Comparison of ENCODE assay signal across 8 cellular contexts in the genomic region with DNA sequence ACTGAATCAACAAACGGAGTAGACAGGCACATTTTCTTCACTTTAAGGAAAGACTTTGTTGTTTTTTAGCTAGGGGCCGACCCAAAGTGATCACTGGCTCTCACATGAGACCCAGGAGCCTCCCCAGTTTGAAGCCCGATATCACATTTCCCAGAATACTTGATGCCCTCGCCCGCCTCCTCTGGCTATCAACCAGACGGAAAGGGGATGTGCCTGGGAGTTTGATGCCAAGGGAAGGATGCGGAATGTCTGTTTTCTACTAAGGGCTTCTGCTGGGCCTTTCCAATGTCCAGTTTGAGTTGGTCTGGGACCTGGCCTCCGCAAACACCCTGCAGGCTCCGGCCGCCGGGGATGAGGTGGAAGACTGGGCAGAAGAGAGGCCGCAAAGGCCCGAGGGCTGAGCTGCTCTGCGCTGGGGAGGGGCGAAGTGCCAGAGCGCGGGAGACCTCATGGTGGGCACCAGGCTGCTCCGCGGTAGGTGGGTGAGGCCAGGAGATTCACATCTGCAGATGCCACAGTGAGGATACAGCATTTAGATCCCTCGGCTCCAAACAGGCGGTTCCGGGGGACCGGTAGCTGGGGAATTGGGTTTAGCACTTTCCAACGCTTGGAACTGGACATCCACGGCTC. TPM values are rescaled to one million over a fixed set of nuclear protein-coding genes. Genes with fewer than 3 reads are reported as not detected.
DNase-seq lines count a peak whose midpoint lies in the region; ATAC-seq, FAIRE-seq and TF ChIP-seq lines count a peak whose summit lies in the region.

No MANE protein-coding gene starts in this region.

- POLR2A ChIA-PET in A673 (lab: Charles Lee; ENCODE audit: low non-redundant PET) = no interaction called here

- no peaks in the 10 kb centered on the region for H4K20me1 ChIP-seq in GM23248 (ENCODE audit: insufficient read depth)

- FAIRE-seq in GM19239 (lab: Jason Lieb, UNC) = no peak

- in situ Hi-C loops in GM23248 (cut with MboI) = no loop called here

- WGBS in GM23248 (ENCODE audit: low coverage in 1 of 2, low lambda C conversion rate in 2 of 2, missing lambda C conversion rate in 2 of 2), 2 experiments = 25 to 32% methylated on average over 24 of the region's 25 CpGs
- 25% methylated on average over 25 of the region's 25 CpGs for WGBS in prostate gland

- no peaks in the 10 kb centered on the region for H3K27me3 ChIP-seq in A673 (replicated peaks; ENCODE audit: insufficient read depth, low read depth, low read length, poor library complexity)
- H3K27me3 ChIP-seq in GM23248 (replicated peaks; ENCODE audit: insufficient read depth) = no peaks in the 10 kb centered on the region
- H3K27me3 ChIP-seq in prostate gland (replicated peaks; ENCODE audit: insufficient read depth) = no peaks in the 10 kb centered on the region

- TF ChIP-seq POLR2A in prostate gland (IDR thresholded peaks at IDR 0.05) = no peak

- TF ChIP-seq CTCF in A673 (conservative IDR thresholded peaks at IDR 0.05; ENCODE audit: low read depth, low read length) = no peak
- TF ChIP-seq CTCF in fibroblast of pulmonary artery (IDR thresholded peaks at IDR 0.05; ENCODE audit: low read length, missing control alignments) = no peak
- TF ChIP-seq CTCF in prostate gland (IDR thresholded peaks at IDR 0.05) = no peak

- CTCF ChIA-PET in A673 (lab: Charles Lee) = interaction anchor here (0.6 kb wide), 1 partner anchor 33 kb away, joined by 5 read pairs; no protein-coding TSS in a partner anchor

- H3K27ac ChIP-seq in A673 (ENCODE audit: low read depth, low read length, poor library complexity, severe bottlenecking) (no peak overlapping the region), GM23248 (no peak overlapping the region), SK-N-MC (no peak overlapping the region), prostate gland (no peak overlapping the region)

- intact Hi-C loops in A673 (cut with micrococcal nuclease; ENCODE audit: unreplicated experiment) = no loop called here
- intact Hi-C loops in prostate gland (cut with DNase I) = no loop called here

- no peaks in the 10 kb centered on the region for H3K36me3 ChIP-seq in A673 (ENCODE audit: insufficient read depth, low read length, poor library complexity, severe bottlenecking)
- no peaks in the 10 kb centered on the region for H3K36me3 ChIP-seq in GM23248 (ENCODE audit: low read depth)
- no peaks in the 10 kb centered on the region for H3K36me3 ChIP-seq in SK-N-MC (ENCODE audit: insufficient read depth, low read length)
- no peaks in the 10 kb centered on the region for H3K36me3 ChIP-seq in prostate gland

- BruUV-seq in A673 (replicated peaks; lab: Mats Ljungman, UMichigan) = no TSS peak

- no peak overlapping the region for H3K9ac ChIP-seq in GM23248
- no peak overlapping the region for H3K9ac ChIP-seq in SK-N-MC (ENCODE audit: insufficient read length)

- ATAC-seq in HG03045 (IDR thresholded peaks at IDR 0.05; ENCODE audit: unreplicated experiment) = no peak

- H3F3A ChIP-seq in GM23248 (ENCODE audit: insufficient read depth) = no peaks in the 10 kb centered on the region

- no peaks in the 10 kb centered on the region for H3K79me2 ChIP-seq in GM23248 (ENCODE audit: insufficient read depth)

- peak overlapping the region; percentile 98 for H2AFZ ChIP-seq in GM23248

- no peaks in the 10 kb centered on the region for H3K4me1 ChIP-seq in A673 (ENCODE audit: insufficient read depth, low read length, poor library complexity, severe bottlenecking)
- H3K4me1 ChIP-seq in GM23248 (ENCODE audit: insufficient read depth) = no peaks in the 10 kb centered on the region
- no peaks in the 10 kb centered on the region for H3K4me1 ChIP-seq in prostate gland (replicated peaks)

- DNase-seq in A673 (ENCODE audit: low spot score) = no peak
- DNase-seq in GM23248 = no peak
- no peak for DNase-seq in SK-N-MC (ENCODE audit: low read depth, low spot score)
- no peak for DNase-seq in fibroblast of pulmonary artery (ENCODE audit: low read depth)
- no peak for DNase-seq in prostate gland (ENCODE audit: low spot score)
- no peak for DNase-seq in globus pallidus (ENCODE audit: low spot score)
- DNase-seq in GM19239 (ENCODE audit: insufficient read length, low spot score) = no peak

- H3K9me2 ChIP-seq in GM23248 (ENCODE audit: insufficient read depth) = no peaks in the 10 kb centered on the region

- peak overlapping the region; percentile 82 for H3K4me2 ChIP-seq in GM23248 (ENCODE audit: unreplicated experiment)

- no peaks in the 10 kb centered on the region for H3K9me3 ChIP-seq in A673 (ENCODE audit: low read depth, low read length, poor library complexity, severe bottlenecking)
- H3K9me3 ChIP-seq in GM23248 (ENCODE audit: low read depth) = no peaks in the 10 kb centered on the region
- no peaks in the 10 kb centered on the region for H3K9me3 ChIP-seq in SK-N-MC (ENCODE audit: low read depth, low read length)
- H3K9me3 ChIP-seq in prostate gland = no peaks in the 10 kb centered on the region

- H3K4me3 ChIP-seq in A673 (ENCODE audit: low read depth, low read length, poor library complexity, severe bottlenecking) (peak overlapping the region; percentile 62), GM23248 (peak overlapping the region; percentile 88), SK-N-MC (peak overlapping the region; percentile 83), fibroblast of pulmonary artery (replicated peaks; ENCODE audit: low read depth, low read length) (peak overlapping the region; percentile 88), prostate gland (peak overlapping the region; percentile 79 to 92)

RNA-seq across cellular contexts. Expression of gene ZNF774, which starts 0.5 kb away (rescaled TPM):
- total RNA-seq in A673 (2021) = 1.5 and 5.4 TPM in 2 replicates
- 0.22 and 0.51 TPM in 2 replicates for total RNA-seq in GM23248 (2014; rRNA removed; shearing (Covaris generic))
- 0.66 and 1.6 TPM in 2 replicates for polyA plus RNA-seq in GM23248 (2016; fragmentation: Nextera tagmentation; extraction: Ambion mirVana)
- total RNA-seq in prostate gland = 10 to 100 TPM in 1 of 2 donors, 1 to 10 TPM in 1; 7.5 to 10.5 TPM

RNA-seq across cellular contexts. Expression of gene IQGAP1, which starts 36.4 kb away (rescaled TPM):
- total RNA-seq in A673 (2021) = 115 and 119 TPM in 2 replicates
- 165 and 185 TPM in 2 replicates for total RNA-seq in GM23248 (2014; rRNA removed; shearing (Covaris generic))
- 97.4 and 101 TPM in 2 replicates for polyA plus RNA-seq in GM23248 (2016; fragmentation: Nextera tagmentation; extraction: Ambion mirVana)
- 100 to 1,000 TPM; 131 to 155 TPM for total RNA-seq in prostate gland
